In the genomic region with DNA sequence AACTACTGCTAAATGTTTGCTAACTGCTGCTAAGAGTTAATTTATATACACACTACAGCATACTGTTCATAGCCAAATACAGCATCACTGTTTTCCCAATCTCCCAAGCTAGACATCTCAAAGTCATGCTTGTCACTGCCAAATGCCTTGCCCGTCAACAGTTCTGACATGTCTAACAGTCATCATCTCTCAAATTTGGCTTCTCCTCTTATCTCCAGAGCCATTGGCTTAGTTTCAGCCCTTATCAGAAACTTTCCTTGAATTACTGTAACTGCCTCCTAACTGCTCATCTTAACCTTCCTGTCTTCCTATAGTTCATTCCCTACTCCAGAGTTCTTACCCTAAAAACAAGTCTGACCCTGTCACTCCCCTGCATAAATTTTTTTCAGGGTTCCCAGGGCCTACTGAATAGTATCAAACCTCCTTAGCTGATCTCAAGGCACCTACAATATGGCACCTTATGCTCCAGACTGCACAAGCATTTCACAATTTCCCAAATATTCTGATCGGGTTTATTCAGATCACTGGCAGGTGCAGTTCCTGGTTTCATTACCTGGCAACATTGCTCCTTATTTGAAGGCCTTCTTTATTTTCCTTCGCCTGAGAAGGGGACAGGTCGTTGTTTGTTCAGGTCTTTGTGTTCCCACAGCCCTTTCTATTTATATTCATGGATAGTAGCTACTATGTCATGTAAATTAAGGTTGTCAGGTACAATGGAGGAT, we compare ENCODE assay signal across 19 cellular contexts. TPM values are rescaled to one million over a fixed set of nuclear protein-coding genes. Genes with fewer than 3 reads are reported as not detected.
"Had no signal": no experiment of that assay in that cellular context is flagged by ENCODE, and none has a peak within 500 bp of the region (broad histone marks: within the 10 kb centered on the region; RNA-seq: fewer than 3 reads in every experiment).

No MANE protein-coding gene starts in this region.

- H3K4me3 ChIP-seq: lung, prostate gland, sigmoid colon had no signal

- H3K36me3 ChIP-seq: prostate gland, sigmoid colon had no signal

- H3K27ac Mint-ChIP-seq: activated CD8-positive, alpha-beta memory T cell treated with anti-CD3 and anti-CD28 coated beads, Interleukin-2, amount 10 ng/mL, durations not matched to agents 7 days and 5 days; activated naive CD4-positive, alpha-beta T cell treated with anti-CD3 and anti-CD28 coated beads, Interleukin-2, amount 50 U/mL, for 24 hours; activated T-cell treated with anti-CD3 and anti-CD28 coated beads, Interleukin-2, amount 50 U/mL, for 24 hours had no signal

- H3K4me3 Mint-ChIP-seq: activated CD8-positive, alpha-beta memory T cell treated with anti-CD3 and anti-CD28 coated beads, Interleukin-2, amount 10 ng/mL, durations not matched to agents 7 days and 5 days; activated naive CD4-positive, alpha-beta T cell treated with anti-CD3 and anti-CD28 coated beads, Interleukin-2, amount 50 U/mL, for 24 hours; activated T-cell treated with anti-CD3 and anti-CD28 coated beads, Interleukin-2, amount 50 U/mL, for 24 hours; central memory CD8-positive, alpha-beta T cell; naive thymus-derived CD8-positive, alpha-beta T cell had no signal

- ATAC-seq: activated CD8-positive, alpha-beta memory T cell treated with anti-CD3 and anti-CD28 coated beads, Interleukin-2, amount 10 ng/mL, durations not matched to agents 7 days and 5 days; naive thymus-derived CD8-positive, alpha-beta T cell had no signal

- H3K27ac ChIP-seq: prostate gland, sigmoid colon had no signal

- H3K27me3 Mint-ChIP-seq: activated CD8-positive, alpha-beta memory T cell treated with anti-CD3 and anti-CD28 coated beads, Interleukin-2, amount 10 ng/mL, durations not matched to agents 7 days and 5 days; activated naive CD4-positive, alpha-beta T cell treated with anti-CD3 and anti-CD28 coated beads, Interleukin-2, amount 50 U/mL, for 24 hours; activated T-cell treated with anti-CD3 and anti-CD28 coated beads, Interleukin-2, amount 50 U/mL, for 24 hours had no signal

- H3K36me3 Mint-ChIP-seq: activated CD8-positive, alpha-beta memory T cell treated with anti-CD3 and anti-CD28 coated beads, Interleukin-2, amount 10 ng/mL, durations not matched to agents 7 days and 5 days; activated naive CD4-positive, alpha-beta T cell treated with anti-CD3 and anti-CD28 coated beads, Interleukin-2, amount 50 U/mL, for 24 hours; naive thymus-derived CD8-positive, alpha-beta T cell had no signal

- DNase-seq: activated CD4-positive, alpha-beta T cell treated with anti-CD3 and anti-CD28 coated beads for 1 hour; activated CD4-positive, alpha-beta T cell treated with anti-CD3 and anti-CD28 coated beads, Interleukin-2, amount 50 U/mL, for 48 hours; activated CD8-positive, alpha-beta memory T cell treated with anti-CD3 and anti-CD28 coated beads, Interleukin-2, amount 10 ng/mL, durations not matched to agents 7 days and 5 days; activated effector memory CD4-positive, alpha-beta T cell treated with Interleukin-2 at 50 U/mL for 16 hours; activated T-cell treated with anti-CD3 and anti-CD28 coated beads, Interleukin-2, amount 50 U/mL, for 24 hours; hippocampal formation; naive thymus-derived CD8-positive, alpha-beta T cell; nucleus accumbens; sigmoid colon; stimulated activated CD4-positive, alpha-beta T cell treated with anti-CD3 and anti-CD28 coated beads, Interleukin-2, amount 100 ng/mL, for 24 hours; stimulated activated naive CD4-positive, alpha-beta T cell; substantia nigra; trophoblast cell had no signal

- H3K9me3 Mint-ChIP-seq: activated naive CD4-positive, alpha-beta T cell treated with anti-CD3 and anti-CD28 coated beads, Interleukin-2, amount 50 U/mL, for 24 hours; central memory CD8-positive, alpha-beta T cell; naive thymus-derived CD8-positive, alpha-beta T cell had no signal

- H3K4me1 ChIP-seq: prostate gland had no signal

- H3K4me1 Mint-ChIP-seq: activated CD8-positive, alpha-beta memory T cell treated with anti-CD3 and anti-CD28 coated beads, Interleukin-2, amount 10 ng/mL, durations not matched to agents 7 days and 5 days; central memory CD8-positive, alpha-beta T cell had no signal

- H3K27me3 ChIP-seq: sigmoid colon had no signal

RNA-seq across cellular contexts. Expression of gene ANKRD55, which starts 55.9 kb away (rescaled TPM):
- total RNA-seq: epithelial cell of proximal tubule; kidney epithelial cell; naive thymus-derived CD8-positive, alpha-beta T cell had no signal
